In the genomic region with DNA sequence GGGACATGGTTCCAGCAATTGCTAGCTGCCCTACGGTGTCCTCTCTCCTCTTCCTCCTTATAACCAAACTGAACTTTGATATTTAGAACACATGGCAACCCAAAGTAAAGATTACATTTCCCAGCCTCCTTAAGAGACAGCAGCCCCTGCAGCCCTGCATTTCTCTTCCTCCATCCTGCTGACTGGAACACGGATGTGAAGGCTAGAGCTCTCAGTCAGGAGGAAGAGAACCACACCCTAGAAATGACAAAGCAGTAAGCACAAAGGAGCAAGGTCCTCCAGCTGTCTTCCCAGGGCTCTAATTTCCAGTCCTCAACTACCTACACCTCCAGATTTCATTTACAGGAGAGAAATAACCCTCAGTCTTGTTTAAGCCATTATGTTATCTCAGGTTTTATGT, we compare ENCODE assay signal across 8 cellular contexts. TPM values are rescaled to one million over a fixed set of nuclear protein-coding genes. Genes with fewer than 3 reads are reported as not detected.
DNase-seq lines count a peak whose midpoint lies in the region; ATAC-seq, FAIRE-seq and TF ChIP-seq lines count a peak whose summit lies in the region.

No MANE protein-coding gene starts in this region.

- H3K9me3 ChIP-seq in transverse colon: no peaks in the 10 kb centered on the region

- peak; percentile 69 for TF ChIP-seq POLR2A in transverse colon (IDR thresholded peaks at IDR 0.05)

- no peaks in the 10 kb centered on the region for H3K27me3 Mint-ChIP-seq in T-helper 2 cell treated with Interferon-gamma antibody and Interleukin-4, amounts not matched to agents 5 μg/mL and 100 μg/mL, for 36 hours (ENCODE audit: low read depth)

- FAIRE-seq in HTR-8/SVneo (lab: Jason Lieb, UNC): no peak

- H3K4me3 ChIP-seq in cardiac fibroblast (replicated peaks in 1 of 2; ENCODE audit: low read depth in 2 of 2, low read length in 2 of 2): no peak overlapping the region
- H3K4me3 ChIP-seq in transverse colon: no peak overlapping the region

- ATAC-seq in left lobe of liver: peak; percentile 39

- peaks cover 30 to 41% (median 34%) of the 10 kb centered on the region in 4 donors for H3K4me1 ChIP-seq in transverse colon

- H3K27ac ChIP-seq in transverse colon: peak overlapping the region; percentile 84 to 90 (median 88)

- H3K27me3 ChIP-seq in transverse colon: no peaks in the 10 kb centered on the region

- in situ Hi-C loops in transverse colon (cut with MboI; ENCODE audit: low pct_ligation_motif_present in 1 of 4, low pct_unique_long_range_greater_than_20kb in 1 of 4, low sequenced_read_pairs in 3 of 4): no loop called here

- DNase-seq in T-helper 2 cell treated with Interferon-gamma antibody and Interleukin-4, amounts not matched to agents 5 μg/mL and 100 μg/mL, for 36 hours (ENCODE audit: low spot score): no peak
- DNase-seq in T-helper 2 cell (no peak), cardiac fibroblast (ENCODE audit: low read depth in 2 of 2) (peak; percentile 45 to 70), left lobe of liver (ENCODE audit: low spot score) (no peak), transverse colon (peak; percentile 65), HTR-8/SVneo (ENCODE audit: insufficient read length, low spot score) (no peak), NCI-H187 treated with DMSO at 0.1 percent for 48 hours (lab: John Stamatoyannopoulos, UW) (no peak)
- no peak for DNase-seq in activated effector memory CD4-positive, alpha-beta T cell treated with anti-CD3 and anti-CD28 coated beads, Interleukin-2, amount 50 U/mL, for 16 hours

- H3K36me3 Mint-ChIP-seq in T-helper 2 cell treated with Interferon-gamma antibody and Interleukin-4, amounts not matched to agents 5 μg/mL and 100 μg/mL, for 36 hours (ENCODE audit: low read depth): peaks cover 54% of the 10 kb centered on the region

- TF ChIP-seq CTCF in cardiac fibroblast (IDR thresholded peaks at IDR 0.05; ENCODE audit: low read depth, low read length): no peak
- TF ChIP-seq CTCF in transverse colon (IDR thresholded peaks at IDR 0.05): no peak

- peak overlapping the region; percentile 64 for H3K27ac Mint-ChIP-seq in T-helper 2 cell treated with Interferon-gamma antibody and Interleukin-4, amounts not matched to agents 5 μg/mL and 100 μg/mL, for 36 hours

- H3K4me1 Mint-ChIP-seq in T-helper 2 cell treated with Interferon-gamma antibody and Interleukin-4, amounts not matched to agents 5 μg/mL and 100 μg/mL, for 36 hours (ENCODE audit: low read depth): peaks cover 18% of the 10 kb centered on the region

- WGBS in transverse colon (ENCODE audit: low coverage in 1 of 2), 2 donors: 37% methylated on average over 2 of the region's 2 CpGs; no CpG with 5 or more reads in 1 of the 2 donors

- intact Hi-C loops in transverse colon (cut with DNase I; ENCODE audit: low total_unique reads): no loop called here

- H3K36me3 ChIP-seq in transverse colon: peaks cover 0 to 28% (median 14%) of the 10 kb centered on the region in 4 donors

- no peak overlapping the region for H3K4me3 Mint-ChIP-seq in T-helper 2 cell treated with Interferon-gamma antibody and Interleukin-4, amounts not matched to agents 5 μg/mL and 100 μg/mL, for 36 hours

- TF ChIP-seq EP300 in transverse colon (IDR thresholded peaks at IDR 0.05; ENCODE audit: low read depth): no peak

- no peaks in the 10 kb centered on the region for H3K9me3 Mint-ChIP-seq in T-helper 2 cell treated with Interferon-gamma antibody and Interleukin-4, amounts not matched to agents 5 μg/mL and 100 μg/mL, for 36 hours

RNA-seq across cellular contexts. Expression of a gene that starts 10.9 kb away (rescaled TPM):
- total RNA-seq in left lobe of liver: 44.0 TPM
- 100 to 1,000 TPM; 199 to 393 (median 284) TPM for total RNA-seq in transverse colon

RNA-seq across cellular contexts. Expression of a gene that starts 44.0 kb away (rescaled TPM):
- 8.0 TPM for total RNA-seq in left lobe of liver
- total RNA-seq in transverse colon: 100 to 1,000 TPM in 3 of 4 donors, 10 to 100 TPM in 1; 77.0 to 167 (median 163) TPM

Comparison
In these comparisons a context has a peak if more than half of its experiments do, and no peak if none do; other contexts are left out.
1. DNase-seq: peak in cardiac fibroblast (2 of 2) and transverse colon (single experiment); none in T-helper 2 cell treated with Interferon-gamma antibody and Interleukin-4, amounts not matched to agents 5 μg/mL and 100 μg/mL, for 36 hours (single experiment), T-helper 2 cell (0 of 5), left lobe of liver (single experiment), activated effector memory CD4-positive, alpha-beta T cell treated with anti-CD3 and anti-CD28 coated beads, Interleukin-2, amount 50 U/mL, for 16 hours (single experiment), HTR-8/SVneo (single experiment) and NCI-H187 treated with DMSO at 0.1 percent for 48 hours (single experiment).